ENCODE assay signal across 11 cellular contexts in the genomic region with DNA sequence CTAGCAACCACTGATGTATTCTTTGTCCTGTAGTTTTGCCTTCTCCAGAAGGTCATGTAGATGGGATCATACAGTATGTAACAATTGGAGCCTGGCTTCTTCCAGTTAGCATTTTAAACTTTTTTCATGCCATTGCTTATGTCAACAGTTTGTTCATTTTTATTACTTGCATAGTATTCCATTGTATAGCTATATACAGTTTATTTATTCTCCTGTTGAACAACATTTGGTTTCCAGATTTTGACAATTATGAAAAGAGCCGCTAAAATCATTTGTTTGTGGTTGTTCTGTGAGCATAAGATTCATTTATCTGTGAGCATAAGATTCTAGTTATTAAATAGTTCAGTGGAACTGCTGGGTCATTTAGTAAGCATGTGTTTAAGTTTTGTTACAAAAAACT.
"Had no signal": no experiment of that assay in that cellular context is flagged by ENCODE, and none has a peak within 500 bp of the region (broad histone marks: within the 10 kb centered on the region; RNA-seq: fewer than 3 reads in every experiment).

No MANE protein-coding gene starts in this region.

- H3K36me3 ChIP-seq: adrenal gland, ascending aorta, brain microvascular endothelial cell, breast epithelium, cardiac muscle cell had no signal

- H3K9me3 ChIP-seq: adrenal gland, ascending aorta, body of pancreas, breast epithelium had no signal

- H3K27ac ChIP-seq: adrenal gland, ascending aorta, body of pancreas, brain microvascular endothelial cell, breast epithelium, cardiac muscle cell had no signal

- ATAC-seq: activated naive CD4-positive, alpha-beta T cell treated with anti-CD3 and anti-CD28 coated beads, Interleukin-2, amount 50 U/mL, for 72 hours; activated naive CD8-positive, alpha-beta T cell treated with anti-CD3 and anti-CD28 coated beads, Interleukin-2, amount 50 U/mL, for 24 hours; activated T-cell treated with anti-CD3 and anti-CD28 coated beads, Interleukin-2, amount 50 U/mL, for 4 hours; activated T-cell treated with anti-CD3 and anti-CD28 coated beads, Interleukin-2, amount 50 U/mL, for 72 hours; activated T-helper 17 cell treated with anti-CD3 and anti-CD28 coated beads, Interleukin-2, amount 50 U/mL, for 72 hours; body of pancreas had no signal

- H3K4me1 ChIP-seq: adrenal gland, body of pancreas, breast epithelium had no signal

- H3K4me3 ChIP-seq: adrenal gland, ascending aorta, body of pancreas, breast epithelium, cardiac muscle cell had no signal
